ENCODE assay signal across 8 cellular contexts in the genomic region with DNA sequence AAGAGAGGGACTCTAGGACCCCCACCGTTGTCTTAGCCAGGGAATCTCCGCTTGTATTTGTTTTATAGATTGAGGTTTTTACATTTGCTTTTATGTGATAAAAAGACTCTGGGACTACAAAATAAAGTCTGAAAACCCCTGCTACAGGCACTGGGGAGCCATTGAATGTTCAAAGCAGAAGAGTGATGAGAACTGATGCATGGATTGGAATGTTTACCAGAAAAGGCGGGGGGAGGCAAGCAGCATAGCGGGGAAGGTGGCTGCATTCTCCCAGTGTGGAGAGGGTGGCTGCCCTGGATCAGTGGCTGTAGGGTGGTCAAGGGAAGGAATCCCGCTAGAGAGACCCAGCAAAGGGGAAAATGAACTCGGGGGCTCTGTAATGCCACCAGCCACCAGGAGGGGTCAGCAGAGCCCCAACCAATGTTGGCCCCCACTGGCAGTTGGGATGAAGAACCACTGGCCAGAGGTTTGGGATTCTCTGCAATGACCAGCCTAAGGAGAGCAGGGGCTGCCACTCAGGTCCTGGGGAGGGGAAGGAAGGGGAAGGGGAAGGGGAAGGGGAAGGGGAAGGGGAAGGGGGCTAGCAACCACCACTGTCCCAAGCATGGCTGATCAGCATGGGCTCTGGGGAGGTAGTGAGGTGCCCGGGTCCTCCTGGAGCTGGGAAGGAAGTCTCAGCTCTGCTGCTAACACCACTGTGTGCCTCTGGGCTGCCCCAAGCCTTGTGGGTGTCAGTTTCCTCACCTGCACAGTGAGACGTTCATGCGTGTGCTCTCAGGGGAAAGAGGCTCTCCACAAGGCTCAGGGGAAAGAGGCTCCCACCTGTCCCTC. TPM values are rescaled to one million over a fixed set of nuclear protein-coding genes. Genes with fewer than 3 reads are reported as not detected.
DNase-seq lines count a peak whose midpoint lies in the region; ATAC-seq, FAIRE-seq and TF ChIP-seq lines count a peak whose summit lies in the region.

No MANE protein-coding gene starts in this region.

- peak; percentile 92 to 95 (median 95) for TF ChIP-seq CTCF in GM12878 (IDR thresholded peaks at IDR 0.05 in 2 of 3, conservative IDR thresholded peaks at IDR 0.05 in 1 of 3; ENCODE audit: control insufficient read depth in 2 of 3, extremely low read depth in 1 of 3, insufficient read depth in 1 of 3, low read depth in 3 of 3, low read length in 3 of 3)

- POLR2A ChIA-PET in GM12878 (lab: Charles Lee) = interaction anchor here (0.8 to 1.4 kb wide), 2 partner anchors 40 to 41 kb away, joined by 3 to 4 read pairs; a partner anchor contains a TSS

- H3K36me3 ChIP-seq in GM12878 (ENCODE audit: control insufficient read depth in 2 of 2, insufficient read depth in 2 of 2, low read length in 1 of 2) = no peaks in the 10 kb centered on the region

- H3K4me3 ChIP-seq in GM12878 = no peak overlapping the region

- DNase-seq in COR-L47 (lab: John Stamatoyannopoulos, UW) = peak; percentile 29
- DNase-seq in HTR-8/SVneo (ENCODE audit: insufficient read length, low spot score) = peak; percentile 76
- DNase-seq in T-helper 22 cell (ENCODE audit: low read depth) = peak; percentile 17
- no peak for DNase-seq in GM12878 (ENCODE audit: low read depth, low spot score)
- DNase-seq in islet precursor cell = peak; percentile 79
- peak; percentile 63 to 74 for DNase-seq in stimulated activated CD4-positive, alpha-beta T cell treated with anti-CD3 and anti-CD28 coated beads, Interleukin-2, amount 100 ng/mL, for 48 hours

- in situ Hi-C loops in GM12878 (cut with MboI) = no loop called here

- TF ChIP-seq EP300 in GM12878 (IDR thresholded peaks at IDR 0.05; ENCODE audit: borderline replicate concordance in 1 of 2, control insufficient read depth in 1 of 2, low read depth in 2 of 2, low read length in 2 of 2) = no peak

- CTCF ChIA-PET in GM12878 (lab: Yijun Ruan, JAX) = interaction anchor here (0.6 to 7.0 kb wide), 24 partner anchors 8 to 503 kb away, joined by 3 to 90 read pairs (median 4); a partner anchor contains a TSS

- no peaks in the 10 kb centered on the region for H4K20me1 ChIP-seq in GM12878 (ENCODE audit: control insufficient read depth, insufficient read depth)

- peak; percentile 60 for ATAC-seq in GM12878
- no peak for ATAC-seq in GM18520 (IDR thresholded peaks at IDR 0.05; ENCODE audit: unreplicated experiment)
- no peak for ATAC-seq in GM19035 (IDR thresholded peaks at IDR 0.05; ENCODE audit: unreplicated experiment)

- intact Hi-C loops in GM12878 (cut with micrococcal nuclease; ENCODE audit: unreplicated experiment) = loop anchor here (1.0 to 10.0 kb wide), 6 partner anchors 43 to 401 kb away; no protein-coding TSS in a partner anchor

- H3K4me1 ChIP-seq in GM12878 (ENCODE audit: control insufficient read depth, insufficient read depth, low read length) = no peaks in the 10 kb centered on the region

- RAD21 ChIA-PET in GM12878 (lab: Charles Lee; ENCODE audit: unreplicated experiment) = interaction anchor here (0.6 to 4.5 kb wide), 17 partner anchors 26 to 298 kb away, joined by 3 to 62 read pairs (median 4); a partner anchor contains a TSS

- no peak overlapping the region for H3K27ac ChIP-seq in GM12878 (ENCODE audit: control insufficient read depth, insufficient read depth)

- SMC1A ChIA-PET in GM12878 (lab: Charles Lee; ENCODE audit: uncharacterized antibody, unreplicated experiment) = interaction anchor here (0.7 to 5.7 kb wide), 10 partner anchors 13 to 399 kb away, joined by 3 to 51 read pairs (median 6); a partner anchor contains a TSS

- no peaks in the 10 kb centered on the region for H3K79me2 ChIP-seq in GM12878 (ENCODE audit: control insufficient read depth, insufficient read depth, low read length)

- no peak for FAIRE-seq in HTR-8/SVneo (lab: Jason Lieb, UNC)
- FAIRE-seq in GM12878 (lab: Jason Lieb, UNC) = peak; percentile 44

- TF ChIP-seq RAD21 in GM12878 (IDR thresholded peaks at IDR 0.05; ENCODE audit: insufficient read depth, low read depth, low read length) = peak; percentile 93

- H3K9ac ChIP-seq in GM12878 (ENCODE audit: control insufficient read depth, insufficient read depth, low read length) = no peak overlapping the region

- no peaks in the 10 kb centered on the region for H3K9me3 ChIP-seq in GM12878 (replicated peaks; ENCODE audit: control insufficient read depth, insufficient read depth, low read length)

- H2AFZ ChIP-seq in GM12878 (ENCODE audit: control insufficient read depth, low read depth, low read length) = no peak overlapping the region

- H3K4me2 ChIP-seq in GM12878 (ENCODE audit: control insufficient read depth, insufficient read depth) = no peak overlapping the region

- 24% methylated on average over 9 of the region's 9 CpGs for WGBS in GM12878 (ENCODE audit: insufficient coverage, insufficient replicate concordance, low lambda C conversion rate, missing lambda C conversion rate)

- no peaks in the 10 kb centered on the region; a peak in 1 of 4 replicates for H3K27me3 ChIP-seq in GM12878 (replicated peaks in 1 of 2; ENCODE audit: control insufficient read depth in 2 of 2, insufficient read depth in 2 of 2, low read length in 1 of 2)

- TF ChIP-seq POLR2A in GM12878 (IDR thresholded peaks at IDR 0.05; ENCODE audit: low read depth, low read length) = no peak

- no TSS peak for BruUV-seq in GM12878 (replicated peaks; lab: Mats Ljungman, UMichigan)

TF ChIP-seq in GM12878, 131 proteins besides CTCF, POLR2A, EP300 and RAD21 (continues in another document):
- TF ChIP-seq, protein P1, sequence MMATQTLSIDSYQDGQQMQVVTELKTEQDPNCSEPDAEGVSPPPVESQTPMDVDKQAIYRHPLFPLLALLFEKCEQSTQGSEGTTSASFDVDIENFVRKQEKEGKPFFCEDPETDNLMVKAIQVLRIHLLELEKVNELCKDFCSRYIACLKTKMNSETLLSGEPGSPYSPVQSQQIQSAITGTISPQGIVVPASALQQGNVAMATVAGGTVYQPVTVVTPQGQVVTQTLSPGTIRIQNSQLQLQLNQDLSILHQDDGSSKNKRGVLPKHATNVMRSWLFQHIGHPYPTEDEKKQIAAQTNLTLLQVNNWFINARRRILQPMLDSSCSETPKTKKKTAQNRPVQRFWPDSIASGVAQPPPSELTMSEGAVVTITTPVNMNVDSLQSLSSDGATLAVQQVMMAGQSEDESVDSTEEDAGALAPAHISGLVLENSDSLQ (IDR thresholded peaks at IDR 0.05) = no peak
- TF ChIP-seq RB1 (IDR thresholded peaks at IDR 0.05; ENCODE audit: borderline replicate concordance) (no peak), NR2C2 (IDR thresholded peaks at IDR 0.05; ENCODE audit: borderline replicate concordance, control insufficient read depth, insufficient read length, low read depth) (no peak)

RNA-seq across cellular contexts. Expression of a gene that starts 19.2 kb away (rescaled TPM):
- 18.2 and 22.2 TPM in 2 replicates for total RNA-seq in GM12878 (2013; cell fraction: nucleolus; rRNA removed)
- total RNA-seq in GM12878 (2014; rRNA removed) (92.9 and 107 TPM in 2 replicates), GM12878 (2014; rRNA removed; fragmentation: Illumina TruSeq; extraction: Trizol) (46.3 and 46.4 TPM in 2 replicates), GM12878 (2021) (59.5 and 60.1 TPM in 2 replicates)
- polyA plus RNA-seq in GM12878 (2011; ENCODE audit: low read depth) = 40.3 TPM
- polyA plus RNA-seq in GM12878 (2011; rRNA removed) (61.3 and 100 TPM in 2 replicates), GM12878 (2014; fragmentation: Illumina TruSeq; extraction: Trizol) (50.3 and 80.4 TPM in 2 replicates), GM12878 (2014; fragmentation: Nextera tagmentation; extraction: Ambion mirVana) (10 to 100 TPM; 27.1 to 40.4 TPM), GM12878 (2014; rRNA removed) (92.2 and 95.5 TPM in 2 replicates), GM12878 (2016; fragmentation: Nextera tagmentation; extraction: Ambion mirVana) (10 to 100 TPM; 77.5 to 86.6 TPM)
- polyA plus RNA-seq in GM12878 (2011; cell fraction: cytosol; rRNA removed) = 141 and 161 TPM in 2 replicates
- 88.6 and 89.0 TPM in 2 replicates for polyA plus RNA-seq in GM12878 (2011; cell fraction: nucleus; rRNA removed)
- 38.7 and 47.8 TPM in 2 replicates for polyA plus RNA-seq in GM12878 (2012)
- 104 and 151 TPM in 2 replicates for polyA minus RNA-seq in GM12878 (2011; rRNA and poly(A)+ RNA removed)
- 33.3 and 37.6 TPM in 2 replicates for polyA minus RNA-seq in GM12878 (2011; cell fraction: cytosol; rRNA and poly(A)+ RNA removed)
- polyA minus RNA-seq in GM12878 (2011; cell fraction: nucleus; rRNA and poly(A)+ RNA removed) = 19.7 and 29.3 TPM in 2 replicates

RNA-seq across cellular contexts. Expression of a gene that starts 40.0 kb away (rescaled TPM):
- 6.3 and 9.6 TPM in 2 replicates for total RNA-seq in GM12878 (2013; cell fraction: nucleolus; rRNA removed)
- total RNA-seq in GM12878 (2014; rRNA removed) (0.60 and 0.79 TPM in 2 replicates), GM12878 (2014; rRNA removed; fragmentation: Illumina TruSeq; extraction: Trizol) (0.63 and 0.92 TPM in 2 replicates), GM12878 (2021) (3.7 and 3.9 TPM in 2 replicates)
- 0.12 TPM for polyA plus RNA-seq in GM12878 (2011; ENCODE audit: low read depth)
- polyA plus RNA-seq in GM12878 (2011; rRNA removed) (2.0 and 3.1 TPM in 2 replicates), GM12878 (2014; fragmentation: Illumina TruSeq; extraction: Trizol) (0.40 and 0.65 TPM in 2 replicates), GM12878 (2014; fragmentation: Nextera tagmentation; extraction: Ambion mirVana) (under 1 TPM; 0.02 to 0.04 TPM), GM12878 (2014; rRNA removed) (1.5 and 1.6 TPM in 2 replicates), GM12878 (2016; fragmentation: Nextera tagmentation; extraction: Ambion mirVana) (under 1 TPM; 0.14 to 0.56 TPM)
- polyA plus RNA-seq in GM12878 (2011; cell fraction: cytosol; rRNA removed) = 2.2 and 3.6 TPM in 2 replicates
- polyA plus RNA-seq in GM12878 (2011; cell fraction: nucleus; rRNA removed) = 30.0 and 30.6 TPM in 2 replicates
- polyA plus RNA-seq in GM12878 (2012) = 1.1 and 1.4 TPM in 2 replicates
- 2.1 and 4.5 TPM in 2 replicates for polyA minus RNA-seq in GM12878 (2011; rRNA and poly(A)+ RNA removed)
- polyA minus RNA-seq in GM12878 (2011; cell fraction: cytosol; rRNA and poly(A)+ RNA removed) = 0.73 and 1.1 TPM in 2 replicates
- polyA minus RNA-seq in GM12878 (2011; cell fraction: nucleus; rRNA and poly(A)+ RNA removed) = 6.5 and 7.7 TPM in 2 replicates

RNA-seq across cellular contexts. Expression of a gene that starts 46.3 kb away (rescaled TPM):
- total RNA-seq in GM12878 (2013; cell fraction: nucleolus; rRNA removed) = not detected in 2 replicates
- total RNA-seq in GM12878 (2014; rRNA removed) = 0.11 TPM in 1 of 2 replicates, not detected in the other
- total RNA-seq in GM12878 (2014; rRNA removed; fragmentation: Illumina TruSeq; extraction: Trizol) = not detected in 2 replicates
- not detected in 2 replicates for total RNA-seq in GM12878 (2021)
- polyA plus RNA-seq in GM12878 (2011; ENCODE audit: low read depth) = not detected
- not detected in 2 replicates for polyA plus RNA-seq in GM12878 (2011; rRNA removed)
- polyA plus RNA-seq in GM12878 (2011; cell fraction: cytosol; rRNA removed) = 0.04 TPM in 1 of 2 replicates, not detected in the other
- not detected in 2 replicates for polyA plus RNA-seq in GM12878 (2011; cell fraction: nucleus; rRNA removed)
- polyA plus RNA-seq in GM12878 (2012) = not detected in 2 replicates
- not detected in 2 replicates for polyA plus RNA-seq in GM12878 (2014; fragmentation: Illumina TruSeq; extraction: Trizol)
- not detected for polyA plus RNA-seq in GM12878 (2014; fragmentation: Nextera tagmentation; extraction: Ambion mirVana)
- not detected in 2 replicates for polyA plus RNA-seq in GM12878 (2014; rRNA removed)
- polyA plus RNA-seq in GM12878 (2016; fragmentation: Nextera tagmentation; extraction: Ambion mirVana) = not detected
- not detected in 2 replicates for polyA minus RNA-seq in GM12878 (2011; rRNA and poly(A)+ RNA removed)
- not detected in 2 replicates for polyA minus RNA-seq in GM12878 (2011; cell fraction: cytosol; rRNA and poly(A)+ RNA removed)
- not detected in 2 replicates for polyA minus RNA-seq in GM12878 (2011; cell fraction: nucleus; rRNA and poly(A)+ RNA removed)
